ENCODE assay signal across 8 cellular contexts in genomic region chr1:206864939-206865671, GRCh38. TPM values are rescaled to one million over a fixed set of nuclear protein-coding genes. Genes with fewer than 3 reads are reported as not detected.
DNase-seq lines count a peak whose midpoint lies in the region; ATAC-seq lines count a peak whose summit lies in the region.

Gene IL20 (plus strand): TSS chr1:206865623. CDS start chr1:206865853, 230 bp downstream.

- ATAC-seq in GM18909 (IDR thresholded peaks at IDR 0.05; ENCODE audit: poor library complexity, unreplicated experiment) (no peak), GM18870 (IDR thresholded peaks at IDR 0.05; ENCODE audit: unreplicated experiment) (no peak)

- no peak within 1 kb of the TSS for H3K4me3 ChIP-seq in MG63

- H3K9me3 ChIP-seq in MG63 = no peaks in the 10 kb centered on the region

- in situ Hi-C loops in G401 (cut with HindIII; ENCODE audit: low sequenced_read_pairs) = no loop called here

- H3K36me3 ChIP-seq in MG63 = no peaks in the 10 kb centered on the region

- H3K27me3 ChIP-seq in MG63 = peaks cover 4% of the 10 kb centered on the region; the same call in 1 of the 2 replicates

- DNase-seq in G401 (ENCODE audit: low spot score) = peak; percentile 45
- peak; percentile 87 for DNase-seq in MG63
- DNase-seq in T-helper 1 cell = peak; percentile 57 to 86 (median 71)
- DNase-seq in amniotic stem cell (lab: John Stamatoyannopoulos, UW) = peak; percentile 44
- peak in 31 of 51 donors; percentile 1 to 68 (median 15) for DNase-seq in hypothalamus (lab: John Stamatoyannopoulos, UW)
- DNase-seq in stimulated activated CD4-positive, alpha-beta T cell treated with anti-CD3 and anti-CD28 coated beads, Interleukin-12 subunit alpha, Interleukin-12 subunit beta, amount 100 ng/mL, for 24 hours (ENCODE audit: low read depth in 2 of 2) = peak; percentile 66 to 89

RNA-seq across cellular contexts. Expression of gene IL20, which starts in this region (rescaled TPM):
- total RNA-seq in G401 (2014; rRNA removed; shearing (Covaris generic)) = not detected in 2 replicates
- not detected in 2 replicates for total RNA-seq in MG63 (2014; rRNA removed; shearing (Covaris generic); ENCODE audit: low replicate concordance)

Comparison
In these comparisons a context has a peak if more than half of its experiments do, and no peak if none do; other contexts are left out.
1. Peak in DNase-seq in G401; RNA of the gene not detected or under 1 TPM.
2. Peak in DNase-seq in MG63; RNA of the gene not detected or under 1 TPM.
3. DNase-seq: peak in every context shown above with its lines; median percentile 87 in MG63; 78 in stimulated activated CD4-positive, alpha-beta T cell treated with anti-CD3 and anti-CD28 coated beads, Interleukin-12 subunit alpha, Interleukin-12 subunit beta, amount 100 ng/mL, for 24 hours; 71 in T-helper 1 cell; 45 in G401; 44 in amniotic stem cell; 15 in hypothalamus.